19 cellular contexts compared by ENCODE assay signal in genomic region chr17:48176456-48176855, GRCh38.
"Had no signal": no experiment of that assay in that cellular context is flagged by ENCODE, and none has a peak within 500 bp of the region (broad histone marks: within the 10 kb centered on the region; RNA-seq: fewer than 3 reads in every experiment).

No MANE protein-coding gene starts in this region.

- H3K9ac ChIP-seq: neural progenitor cell, parathyroid adenoma had no signal

- H3K27ac ChIP-seq: foreskin keratinocyte, neural progenitor cell, parathyroid adenoma, sigmoid colon, uterus had no signal

- H3K4me1 Mint-ChIP-seq: activated B cell treated with CpG ODN at 0.5 μM for 24 hours had no signal

- FAIRE-seq: TTC549 had no signal

- H3K36me3 ChIP-seq: neural progenitor cell, sigmoid colon, tibial artery, uterus had no signal

- H3K9me3 ChIP-seq: sigmoid colon, tibial artery, uterus had no signal

- H3K36me3 Mint-ChIP-seq: neural progenitor cell had no signal

- H3K27me3 Mint-ChIP-seq: activated B cell treated with CpG ODN at 0.5 μM for 24 hours; activated naive CD8-positive, alpha-beta T cell treated with anti-CD3 and anti-CD28 coated beads for 36 hours; stimulated activated naive B cell treated with anti-CD40 and anti-IgM and Interleukin-4, amounts not matched to agents 10 μg/mL and 1 μg/mL and 100 μg/mL, for 72 hours; T-helper 17 cell had no signal

- H3K9me3 Mint-ChIP-seq: activated B cell treated with CpG ODN at 0.5 μM for 24 hours; activated naive CD8-positive, alpha-beta T cell treated with anti-CD3 and anti-CD28 coated beads for 36 hours; neural progenitor cell; stimulated activated naive B cell treated with anti-CD40 and anti-IgM and Interleukin-4, amounts not matched to agents 10 μg/mL and 1 μg/mL and 100 μg/mL, for 72 hours had no signal

- H3K4me3 ChIP-seq: neural progenitor cell, sigmoid colon, tibial artery, uterus had no signal

- DNase-seq: activated B cell treated with CpG ODN at 0.5 μM for 24 hours; activated CD4-positive, alpha-beta T cell treated with anti-CD3 and anti-CD28 coated beads, Interleukin-2, amount 50 U/mL, for 1 hour; activated CD8-positive, alpha-beta memory T cell treated with anti-CD3 and anti-CD28 coated beads for 24 hours; activated gamma-delta T cell treated with Interleukin-2 at 50 U/mL for 16 hours; activated naive CD8-positive, alpha-beta T cell treated with anti-CD3 and anti-CD28 coated beads for 36 hours; amygdala; effector CD8-positive, alpha-beta T cell; kidney glomerular epithelial cell; left ventricle myocardium superior; mesendoderm; sigmoid colon; stimulated activated naive B cell treated with anti-CD40 and anti-IgM and Interleukin-4, amounts not matched to agents 10 μg/mL and 1 μg/mL and 100 μg/mL, for 72 hours; T-helper 17 cell; tibial artery; uterus had no signal

- H3K4me3 Mint-ChIP-seq: activated B cell treated with CpG ODN at 0.5 μM for 24 hours; activated naive CD8-positive, alpha-beta T cell treated with anti-CD3 and anti-CD28 coated beads for 36 hours; neural progenitor cell; stimulated activated naive B cell treated with anti-CD40 and anti-IgM and Interleukin-4, amounts not matched to agents 10 μg/mL and 1 μg/mL and 100 μg/mL, for 72 hours; T-helper 17 cell had no signal

- H3K27ac Mint-ChIP-seq: activated B cell treated with CpG ODN at 0.5 μM for 24 hours; activated naive CD8-positive, alpha-beta T cell treated with anti-CD3 and anti-CD28 coated beads for 36 hours; neural progenitor cell; stimulated activated naive B cell treated with anti-CD40 and anti-IgM and Interleukin-4, amounts not matched to agents 10 μg/mL and 1 μg/mL and 100 μg/mL, for 72 hours; T-helper 17 cell had no signal
